In genomic region chr1:40153073-40153770, GRCh38 we compare ENCODE assay signal across 8 cellular contexts. TPM values are rescaled to one million over a fixed set of nuclear protein-coding genes. Genes with fewer than 3 reads are reported as not detected.
DNase-seq lines count a peak whose midpoint lies in the region; ATAC-seq and TF ChIP-seq lines count a peak whose summit lies in the region.

No MANE protein-coding gene starts in this region.

- H3K79me2 ChIP-seq in parathyroid adenoma: no peaks in the 10 kb centered on the region

- ATAC-seq in Right ventricle myocardium superior (ENCODE audit: poor library complexity) (peak; percentile 57), HG02610 (IDR thresholded peaks at IDR 0.05; ENCODE audit: unreplicated experiment) (peak; percentile 50), activated B cell treated with CpG ODN at 0.5 μM for 24 hours (ENCODE audit: low read depth) (peak; percentile 77)

- H3K36me3 Mint-ChIP-seq in activated B cell treated with CpG ODN at 0.5 μM for 24 hours (ENCODE audit: low read depth): no peaks in the 10 kb centered on the region

- peak overlapping the region; percentile 90 for H3K27ac Mint-ChIP-seq in activated B cell treated with CpG ODN at 0.5 μM for 24 hours

- no peak for DNase-seq in Right ventricle myocardium superior
- no peak for DNase-seq in cardiac septum (ENCODE audit: low spot score)
- DNase-seq in NCI-H2107 treated with DMSO at 0.1 percent for 48 hours (lab: John Stamatoyannopoulos, UW; ENCODE audit: unreplicated experiment): peak; percentile 100
- no peak for DNase-seq in activated B cell treated with CpG ODN at 0.5 μM for 24 hours
- peak; percentile 74 for DNase-seq in fibroblast of villous mesenchyme (ENCODE audit: low read depth)
- no peak for DNase-seq in GOT3 (lab: John Stamatoyannopoulos, UW)

- H3K9me3 Mint-ChIP-seq in activated B cell treated with CpG ODN at 0.5 μM for 24 hours: no peaks in the 10 kb centered on the region

- H2AFZ ChIP-seq in parathyroid adenoma: peak overlapping the region; percentile 82

- POLR2A ChIA-PET in activated B cell treated with CpG ODN at 0.5 μM for 24 hours (lab: Charles Lee): interaction anchor here (0.6 to 2.9 kb wide), 25 partner anchors 9 to 580 kb away, joined by 3 to 42 read pairs (median 6); partner anchors contain the start of genes COL9A2, RLF, ZFP69B and ZMPSTE24

- no peaks in the 10 kb centered on the region for H3K27me3 ChIP-seq in parathyroid adenoma (ENCODE audit: control insufficient read depth, insufficient read depth, low read length)

- H3K36me3 ChIP-seq in parathyroid adenoma (ENCODE audit: control insufficient read depth, insufficient read depth, low read length): no peaks in the 10 kb centered on the region

- no peak overlapping the region for H3K4me2 ChIP-seq in parathyroid adenoma (ENCODE audit: low read length)

- no peaks in the 10 kb centered on the region for H3K27me3 Mint-ChIP-seq in activated B cell treated with CpG ODN at 0.5 μM for 24 hours

- TF ChIP-seq CTCF in activated B cell treated with CpG ODN at 0.5 μM for 24 hours (IDR thresholded peaks at IDR 0.05) (no peak), fibroblast of villous mesenchyme (IDR thresholded peaks at IDR 0.05; ENCODE audit: insufficient read depth, low read depth, low read length) (peak; percentile 73), parathyroid adenoma (IDR thresholded peaks at IDR 0.05) (peak; percentile 54)

- peak overlapping the region; percentile 74 for H3K4me3 Mint-ChIP-seq in activated B cell treated with CpG ODN at 0.5 μM for 24 hours

- CTCF ChIA-PET in activated B cell treated with CpG ODN at 0.5 μM for 24 hours (lab: Charles Lee): interaction anchor here (0.6 to 8.5 kb wide), 31 partner anchors 9 to 517 kb away, joined by 3 to 151 read pairs (median 4); partner anchors contain the start of genes COL9A2, RLF and SMAP2

- no peak overlapping the region for H3K9ac ChIP-seq in parathyroid adenoma

- no peaks in the 10 kb centered on the region for H3K9me3 ChIP-seq in parathyroid adenoma (ENCODE audit: control insufficient read depth, low read length)

- no peak overlapping the region for H3K27ac ChIP-seq in parathyroid adenoma

- H3K4me3 ChIP-seq in fibroblast of villous mesenchyme (ENCODE audit: low read depth, low read length) (no peak overlapping the region), parathyroid adenoma (ENCODE audit: low read depth, low read length) (no peak overlapping the region)

- H3K4me1 ChIP-seq in parathyroid adenoma: no peaks in the 10 kb centered on the region

- peaks cover 27% of the 10 kb centered on the region for H3K4me1 Mint-ChIP-seq in activated B cell treated with CpG ODN at 0.5 μM for 24 hours

- intact Hi-C loops in Right ventricle myocardium superior (cut with DNase I) (no loop called here), cardiac septum (cut with DNase I) (no loop called here), activated B cell treated with CpG ODN at 0.5 μM for 24 hours (cut with micrococcal nuclease) (loop anchor here (1.0 to 2.0 kb wide), 7 partner anchors 8 to 251 kb away; partner anchors contain the start of genes RLF and ZMPSTE24)

RNA-seq across cellular contexts. Expression of gene RLF, which starts 8.0 kb away (rescaled TPM):
- 11.7 TPM for total RNA-seq in Right ventricle myocardium superior
- 13.8 TPM for total RNA-seq in cardiac septum
- 18.1 and 19.2 TPM in 2 replicates for total RNA-seq in activated B cell treated with CpG ODN at 0.5 μM for 24 hours
- 20.3 and 26.3 TPM in 2 replicates for total RNA-seq in fibroblast of villous mesenchyme

RNA-seq across cellular contexts. Expression of gene PPT1, which starts 56.2 kb away (rescaled TPM):
- total RNA-seq in Right ventricle myocardium superior: 37.7 TPM
- total RNA-seq in cardiac septum: 31.1 TPM
- 41.8 and 43.5 TPM in 2 replicates for total RNA-seq in activated B cell treated with CpG ODN at 0.5 μM for 24 hours
- total RNA-seq in fibroblast of villous mesenchyme: 38.3 and 70.8 TPM in 2 replicates

Comparison
In these comparisons a context has a peak if more than half of its experiments do, and no peak if none do; other contexts are left out.
1. DNase-seq: peak in NCI-H2107 treated with DMSO at 0.1 percent for 48 hours (single experiment) and fibroblast of villous mesenchyme (single experiment); none in Right ventricle myocardium superior (single experiment), cardiac septum (single experiment), activated B cell treated with CpG ODN at 0.5 μM for 24 hours (single experiment) and GOT3 (single experiment).
2. Peak in every context shown above with its lines, with median percentiles within 50 percentile points of each other: ATAC-seq.